In genomic region chr2:191657977-191658376, GRCh38 we compare ENCODE assay signal across 18 cellular contexts. TPM values are rescaled to one million over a fixed set of nuclear protein-coding genes. Genes with fewer than 3 reads are reported as not detected.
DNase-seq lines count a peak whose midpoint lies in the region; ATAC-seq, FAIRE-seq and TF ChIP-seq lines count a peak whose summit lies in the region.
"Had no signal": no experiment of that assay in that cellular context is flagged by ENCODE, and none has a peak within 500 bp of the region (broad histone marks: within the 10 kb centered on the region; RNA-seq: fewer than 3 reads in every experiment).

No MANE protein-coding gene starts in this region.

- ATAC-seq in GM18861 (IDR thresholded peaks at IDR 0.05; ENCODE audit: unreplicated experiment), result no peak
- ATAC-seq: Panc1 had no signal

- no peak for TF ChIP-seq CTCF in osteoblast (IDR thresholded peaks at IDR 0.05; ENCODE audit: extremely low read depth, low read depth, low read length)

- H3K27ac ChIP-seq in epithelial cell of prostate (peak overlapping the region; percentile 40), osteoblast (ENCODE audit: low read depth, low read length) (peak overlapping the region; percentile 57)
- H3K27ac ChIP-seq: KMS-11 had no signal

- FAIRE-seq in frontal cortex (lab: Jason Lieb, UNC), result no peak
- FAIRE-seq: GM12892 had no signal

- peak; percentile 65 for DNase-seq in ELR (ENCODE audit: low read depth)
- DNase-seq in NCI-H226, result peak; percentile 40
- DNase-seq in epithelial cell of prostate (ENCODE audit: low read depth, low spot score), result no peak
- no peak for DNase-seq in osteoblast (ENCODE audit: insufficient read length, low spot score, missing footprints)
- DNase-seq in HuH-7 (ENCODE audit: low spot score), result no peak
- DNase-seq in activated CD4-positive, alpha-beta T cell treated with anti-CD3 and anti-CD28 coated beads, Interleukin-2, amount 50 U/mL, for 1 hour, result no peak
- DNase-seq in frontal cortex (ENCODE audit: low spot score in 2 of 2), result no peak
- DNase-seq: activated CD4-positive, CD25-positive, alpha-beta regulatory T cell; activated CD8-positive, alpha-beta memory T cell treated with anti-CD3 and anti-CD28 coated beads, Interleukin-2, amount 50 U/mL, for 48 hours; CD4-positive, alpha-beta memory T cell; central memory CD4-positive, alpha-beta T cell; NCI-H1436; NCI-H526; substantia nigra had no signal

- no peaks in the 10 kb centered on the region for H3K36me3 ChIP-seq in osteoblast (ENCODE audit: insufficient read depth, low read length)

- no peaks in the 10 kb centered on the region for H3K79me2 ChIP-seq in osteoblast (ENCODE audit: insufficient read depth, low read length)

- peak overlapping the region; percentile 8 for H3K4me2 ChIP-seq in osteoblast (ENCODE audit: insufficient read depth, low read length)
- H3K4me2 ChIP-seq: KMS-11 had no signal

- peaks cover 28% of the 10 kb centered on the region for H3K4me1 ChIP-seq in osteoblast (ENCODE audit: insufficient read depth, low read length)

- no peak overlapping the region for H2AFZ ChIP-seq in osteoblast (ENCODE audit: low read length)

- H4K20me1 ChIP-seq in osteoblast (ENCODE audit: insufficient read depth, low read length), result no peaks in the 10 kb centered on the region

- H3K27me3 ChIP-seq in osteoblast (ENCODE audit: insufficient read depth, low read length), result no peaks in the 10 kb centered on the region

- no peaks in the 10 kb centered on the region for H3K9me3 ChIP-seq in osteoblast (ENCODE audit: low read depth, low read length)

- no peak overlapping the region for H3K4me3 ChIP-seq in osteoblast (ENCODE audit: insufficient read depth, low read length)

RNA-seq across cellular contexts. Expression of gene NABP1, which starts 20.0 kb away (rescaled TPM):
- total RNA-seq in osteoblast, result 72.0 and 80.2 TPM in 2 replicates
- total RNA-seq in frontal cortex, result 3.3 TPM

Comparison
In these comparisons a context has a peak if more than half of its experiments do, and no peak if none do; other contexts are left out.
1. DNase-seq: peak in ELR (single experiment) and NCI-H226 (single experiment); none in epithelial cell of prostate (single experiment), osteoblast (single experiment), HuH-7 (single experiment), activated CD4-positive, alpha-beta T cell treated with anti-CD3 and anti-CD28 coated beads, Interleukin-2, amount 50 U/mL, for 1 hour (single experiment) and frontal cortex (0 of 2).
2. RNA of gene NABP1, which starts 20.0 kb away (total RNA-seq): 72.0 to 80.2 TPM in osteoblast; 3.3 TPM in frontal cortex (single experiment); every median in the first group is over 10 times any median in the second.